21 cellular contexts compared by ENCODE assay signal in genomic region chr1:112040891-112041740, GRCh38. TPM values are rescaled to one million over a fixed set of nuclear protein-coding genes. Genes with fewer than 3 reads are reported as not detected.
DNase-seq lines count a peak whose midpoint lies in the region; ATAC-seq and TF ChIP-seq lines count a peak whose summit lies in the region.
"Had no signal": no experiment of that assay in that cellular context is flagged by ENCODE, and none has a peak within 500 bp of the region (broad histone marks: within the 10 kb centered on the region; RNA-seq: fewer than 3 reads in every experiment).

No MANE protein-coding gene starts in this region.

- DNase-seq in NCI-H82 (lab: John Stamatoyannopoulos, UW): peak; percentile 100
- DNase-seq in spleen: no peak
- no peak for DNase-seq in activated CD4-positive, alpha-beta T cell treated with anti-CD3 and anti-CD28 coated beads for 4 hours
- no peak for DNase-seq in mucosa of descending colon
- no peak for DNase-seq in activated CD8-positive, alpha-beta memory T cell treated with anti-CD3 and anti-CD28 coated beads for 24 hours
- DNase-seq: activated CD4-positive, alpha-beta T cell treated with anti-CD3 and anti-CD28 coated beads, Interleukin-2, amount 10 ng/mL, durations not matched to agents 7 days and 5 days; activated gamma-delta T cell; foreskin keratinocyte; IMR-90; kidney; mesenchymal stem cell; natural killer cell; NCI-H226; stimulated activated naive CD8-positive, alpha-beta T cell treated with anti-CD3 and anti-CD28 coated beads, Interleukin-15, amount 100 ng/mL, for 72 hours; T-helper 1 cell; upper lobe of left lung had no signal

- H3K36me3 ChIP-seq in spleen: no peaks in the 10 kb centered on the region
- H3K36me3 ChIP-seq in mucosa of descending colon (ENCODE audit: low read depth): no peaks in the 10 kb centered on the region
- H3K36me3 ChIP-seq: cardiac muscle cell, upper lobe of left lung had no signal

- intact Hi-C loops in spleen (cut with DNase I; ENCODE audit: low total_unique reads): no loop called here
- intact Hi-C loops in mucosa of descending colon (cut with DNase I, micrococcal nuclease): no loop called here

- 13 to 32% (median 28%) methylated on average over 7 of the region's 7 CpGs for WGBS in spleen, 5 donors

- H3K27me3 ChIP-seq in spleen (replicated peaks in 1 of 7): peaks cover 0 to 13% (median 0%) of the 10 kb centered on the region in 7 donors
- H3K27me3 ChIP-seq: cardiac muscle cell, upper lobe of left lung had no signal

- H3K27ac ChIP-seq in spleen: peak overlapping the region in 5 of 8 donors; percentile 6 to 36 (median 23)
- H3K27ac ChIP-seq: cardiac muscle cell, foreskin keratinocyte, HL-60, upper lobe of left lung had no signal

- H3K4me1 ChIP-seq in spleen: peaks cover 0 to 18% (median 6%) of the 10 kb centered on the region in 6 donors
- no peaks in the 10 kb centered on the region for H3K4me1 ChIP-seq in mucosa of descending colon (ENCODE audit: low read depth)
- H3K4me1 ChIP-seq: foreskin keratinocyte had no signal

- peak; percentile 57 for ATAC-seq in GM18498 (IDR thresholded peaks at IDR 0.05; ENCODE audit: unreplicated experiment)
- peak; percentile 85 for ATAC-seq in HG02588 (IDR thresholded peaks at IDR 0.05; ENCODE audit: unreplicated experiment)
- no peak for ATAC-seq in mucosa of descending colon
- ATAC-seq: foreskin keratinocyte; natural killer cell; stimulated activated naive CD8-positive, alpha-beta T cell treated with anti-CD3 and anti-CD28 coated beads, Interleukin-15, amount 100 ng/mL, for 72 hours had no signal

- H3K9me3 ChIP-seq in spleen (no peaks in the 10 kb centered on the region), mucosa of descending colon (no peaks in the 10 kb centered on the region)
- H3K9me3 ChIP-seq: upper lobe of left lung had no signal

- TF ChIP-seq CTCF in spleen (IDR thresholded peaks at IDR 0.05 in 8 of 11, conservative IDR thresholded peaks at IDR 0.05 in 3 of 11) (no peak), mucosa of descending colon (IDR thresholded peaks at IDR 0.05) (no peak)

- TF ChIP-seq POLR2A in spleen (IDR thresholded peaks at IDR 0.05): no peak

- no peak overlapping the region for H3K4me3 ChIP-seq in spleen
- H3K4me3 ChIP-seq in mucosa of descending colon: no peak overlapping the region
- H3K4me3 ChIP-seq: cardiac muscle cell, upper lobe of left lung had no signal

RNA-seq across cellular contexts. Expression of gene KCND3, which starts 51.6 kb away (rescaled TPM):
- total RNA-seq in spleen (10 to 100 TPM in 5 of 7 donors, 1 to 10 TPM in 2; 5.5 to 14.2 (median 10.8) TPM), mucosa of descending colon (10 to 100 TPM in 1 of 3 donors, 1 to 10 TPM in 2; 1.2 to 10.3 (median 5.5) TPM)
- polyA plus RNA-seq in spleen: 1 to 10 TPM in 1 of 3 donors, under 1 TPM in 2; 0.67 to 1.2 (median 0.91) TPM
- total RNA-seq: activated CD4-positive, alpha-beta T cell treated with anti-CD3 and anti-CD28 coated beads, Interleukin-2, amount 10 ng/mL, durations not matched to agents 7 days and 5 days; M059J had no signal
